ENCODE assay signal across 8 cellular contexts in the genomic region with DNA sequence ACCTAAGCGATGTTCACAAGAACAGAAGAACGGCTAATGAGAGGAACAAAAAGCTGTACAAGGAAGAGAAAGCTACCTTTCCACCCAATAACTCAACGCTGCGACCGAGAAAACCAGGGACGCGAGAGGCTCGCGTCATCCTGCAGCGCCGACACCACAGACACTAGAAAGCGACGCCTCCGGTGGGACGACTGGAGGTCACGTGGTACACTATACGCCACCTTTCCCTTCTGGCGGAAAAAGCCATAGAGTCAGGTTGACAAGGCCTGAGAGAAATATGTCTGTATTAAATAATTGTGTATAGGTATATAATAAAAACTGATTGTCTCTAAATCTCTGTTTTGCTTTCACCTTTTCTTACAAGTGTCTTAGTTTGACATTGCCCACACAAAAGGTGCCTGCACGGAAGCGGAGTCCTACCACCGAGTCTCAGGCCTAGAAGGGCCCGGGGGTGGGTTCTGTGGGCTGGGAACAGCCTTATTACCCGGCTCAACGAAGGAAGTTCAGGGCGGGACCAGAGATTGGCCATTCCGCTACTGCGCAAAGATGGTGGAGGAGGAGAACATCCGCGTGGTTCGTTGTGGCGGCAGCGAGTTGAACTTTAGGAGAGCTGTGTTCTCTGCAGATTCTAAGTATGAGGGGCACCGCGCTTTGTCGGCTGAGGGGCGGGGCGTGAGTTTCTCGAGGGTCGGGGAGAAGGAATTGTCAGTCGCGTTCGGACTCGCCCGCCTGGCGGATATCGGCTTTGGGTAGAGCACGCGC. TPM values are rescaled to one million over a fixed set of nuclear protein-coding genes. Genes with fewer than 3 reads are reported as not detected.
DNase-seq lines count a peak whose midpoint lies in the region; ATAC-seq and TF ChIP-seq lines count a peak whose summit lies in the region.

A gene (plus strand): TSS at position 528 of the 762 bp plus-strand sequence. CDS start 19 bp downstream, at position 547.

- TF ChIP-seq CTCF in BE2C (IDR thresholded peaks at IDR 0.05; ENCODE audit: low read depth, low read length) (no peak), colonic mucosa (IDR thresholded peaks at IDR 0.05) (no peak)

- intact Hi-C loops in colonic mucosa (cut with DNase I): no loop called here

- H3K27me3 ChIP-seq in BE2C (no peaks in the 10 kb centered on the region; the same call in 1 of the 2 replicates), colonic mucosa (no peaks in the 10 kb centered on the region)

- peak within 1 kb of the TSS; percentile 71 to 93 for H3K9ac ChIP-seq in colonic mucosa (ENCODE audit: low read depth in 2 of 2, low read length in 2 of 2)

- H3K36me3 ChIP-seq in BE2C (peaks cover 12% of the 10 kb centered on the region), colonic mucosa (no peaks in the 10 kb centered on the region)

- H3K9me3 ChIP-seq in BE2C (no peaks in the 10 kb centered on the region), colonic mucosa (no peaks in the 10 kb centered on the region)

- peak; percentile 88 for ATAC-seq in HG03460 (IDR thresholded peaks at IDR 0.05; ENCODE audit: unreplicated experiment)

- peak; percentile 95 for DNase-seq in BE2C
- DNase-seq in GM19240 (ENCODE audit: insufficient read length, low spot score): peak; percentile 64
- DNase-seq in NCI-H526 (lab: John Stamatoyannopoulos, UW): peak; percentile 92 to 96
- DNase-seq in activated CD4-positive, alpha-beta T cell treated with anti-CD3 and anti-CD28 coated beads for 48 hours: peak; percentile 95
- peak; percentile 97 for DNase-seq in colonic mucosa
- peak; percentile 95 for DNase-seq in kidney tubule cell (ENCODE audit: low spot score)
- DNase-seq in stimulated activated CD4-positive, alpha-beta T cell treated with anti-CD3 and anti-CD28 coated beads, Interleukin-1b, Interleukin-23, amount 100 ng/mL, for 24 hours (ENCODE audit: low read depth in 4 of 4, low spot score in 1 of 4): peak; percentile 86 to 92 (median 88)

- H3K4me3 ChIP-seq in BE2C (ENCODE audit: low read depth, low read length) (peak within 1 kb of the TSS; percentile 74), colonic mucosa (peak within 1 kb of the TSS; percentile 88)

- H3K4me1 ChIP-seq in BE2C: no peaks in the 10 kb centered on the region
- peaks cover 6% of the 10 kb centered on the region for H3K4me1 ChIP-seq in colonic mucosa

- peak within 1 kb of the TSS; percentile 84 for H3K27ac ChIP-seq in colonic mucosa

RNA-seq across cellular contexts. Expression of the gene that starts here (rescaled TPM):
- polyA plus RNA-seq in BE2C (2012; ENCODE audit: insufficient read depth, insufficient read length, low read depth): 41.4 TPM
- total RNA-seq in colonic mucosa: 10 to 100 TPM; 19.0 to 21.4 TPM

Comparison
In these comparisons a context has a peak if more than half of its experiments do, and no peak if none do; other contexts are left out.
1. Peak in every context shown above with its lines: DNase-seq, ATAC-seq, H3K4me3 ChIP-seq and H3K27ac ChIP-seq.